ENCODE assay signal across 15 cellular contexts in genomic region chr1:3992103-3992556, GRCh38.
A peak's percentile ranks its signal among the peaks of the same experiment; 100 is the strongest.
DNase-seq lines count a peak whose midpoint lies in the region; ATAC-seq and TF ChIP-seq lines count a peak whose summit lies in the region.
"Had no signal": no experiment of that assay in that cellular context is flagged by ENCODE, and none has a peak within 500 bp of the region (broad histone marks: within the 10 kb centered on the region; RNA-seq: fewer than 3 reads in every experiment).

No MANE protein-coding gene starts in this region.

- H3K27me3 ChIP-seq in GM23248 (replicated peaks; ENCODE audit: insufficient read depth), result no peaks in the 10 kb centered on the region
- H3K27me3 ChIP-seq in dorsolateral prefrontal cortex, result peaks cover 0 to 14% (median 0%) of the 10 kb centered on the region in 45 donors
- H3K27me3 ChIP-seq: ovary had no signal

- H3K27me3 Mint-ChIP-seq in activated CD4-positive, alpha-beta T cell treated with anti-CD3 and anti-CD28 coated beads, Interleukin-2, amount 10 ng/mL, durations not matched to agents 24 days and 14 days, result no peaks in the 10 kb centered on the region
- H3K27me3 Mint-ChIP-seq in activated B cell treated with CpG ODN at 0.5 μM for 24 hours (peaks cover 5% of the 10 kb centered on the region), endothelial cell (ENCODE audit: unreplicated experiment) (peaks cover 7% of the 10 kb centered on the region)

- no peaks in the 10 kb centered on the region for H3K79me2 ChIP-seq in GM23248 (ENCODE audit: insufficient read depth)

- no peak for ATAC-seq in activated B cell treated with CpG ODN at 0.5 μM for 24 hours (ENCODE audit: low read depth)
- ATAC-seq: mucosa of descending colon, WTC11 had no signal

- H3K27ac ChIP-seq in GM23248 (no peak overlapping the region), dorsolateral prefrontal cortex (no peak overlapping the region)
- H3K27ac ChIP-seq: ovary, SK-N-MC had no signal

- H3K9me2 ChIP-seq in GM23248 (ENCODE audit: insufficient read depth), result no peaks in the 10 kb centered on the region

- no peaks in the 10 kb centered on the region for H4K20me1 ChIP-seq in GM23248 (ENCODE audit: insufficient read depth)

- intact Hi-C loops in activated CD4-positive, alpha-beta T cell treated with anti-CD3 and anti-CD28 coated beads, Interleukin-2, amount 10 ng/mL, durations not matched to agents 24 days and 14 days (cut with micrococcal nuclease), result no loop called here
- intact Hi-C loops in activated B cell treated with CpG ODN at 0.5 μM for 24 hours (cut with micrococcal nuclease) (no loop called here), dorsolateral prefrontal cortex (cut with DNase I) (no loop called here)

- no peaks in the 10 kb centered on the region for H3K36me3 Mint-ChIP-seq in activated CD4-positive, alpha-beta T cell treated with anti-CD3 and anti-CD28 coated beads, Interleukin-2, amount 10 ng/mL, durations not matched to agents 24 days and 14 days (ENCODE audit: low read depth)
- H3K36me3 Mint-ChIP-seq in activated B cell treated with CpG ODN at 0.5 μM for 24 hours (ENCODE audit: low read depth) (no peaks in the 10 kb centered on the region), endothelial cell (ENCODE audit: low read depth, unreplicated experiment) (peaks cover 4% of the 10 kb centered on the region)

- H3K4me1 ChIP-seq in GM23248 (ENCODE audit: insufficient read depth), result no peaks in the 10 kb centered on the region

- CTCF ChIA-PET in activated B cell treated with CpG ODN at 0.5 μM for 24 hours (lab: Charles Lee), result no interaction called here

- H2AFZ ChIP-seq in GM23248, result no peak overlapping the region

- no peak overlapping the region for H3K4me2 ChIP-seq in GM23248 (ENCODE audit: unreplicated experiment)

- H3F3A ChIP-seq in GM23248 (ENCODE audit: insufficient read depth), result no peaks in the 10 kb centered on the region

- peaks cover 10% of the 10 kb centered on the region for H3K9me3 Mint-ChIP-seq in activated CD4-positive, alpha-beta T cell treated with anti-CD3 and anti-CD28 coated beads, Interleukin-2, amount 10 ng/mL, durations not matched to agents 24 days and 14 days
- H3K9me3 Mint-ChIP-seq in activated B cell treated with CpG ODN at 0.5 μM for 24 hours (peaks cover 10% of the 10 kb centered on the region), endothelial cell (ENCODE audit: unreplicated experiment) (peaks cover 23% of the 10 kb centered on the region)

- H3K27ac Mint-ChIP-seq in activated CD4-positive, alpha-beta T cell treated with anti-CD3 and anti-CD28 coated beads, Interleukin-2, amount 10 ng/mL, durations not matched to agents 24 days and 14 days, result peak overlapping the region; percentile 14
- H3K27ac Mint-ChIP-seq in activated B cell treated with CpG ODN at 0.5 μM for 24 hours (peak overlapping the region; percentile 2), endothelial cell (ENCODE audit: unreplicated experiment) (no peak overlapping the region)
- H3K27ac Mint-ChIP-seq: IgD-negative memory B cell, WTC11 had no signal

- peak; percentile 60 for DNase-seq in activated CD4-positive, alpha-beta T cell treated with anti-CD3 and anti-CD28 coated beads, Interleukin-2, amount 10 ng/mL, durations not matched to agents 24 days and 14 days
- DNase-seq in activated CD4-positive, alpha-beta T cell treated with anti-CD3 and anti-CD28 coated beads, Interleukin-2, amount 50 U/mL, for 1 hour, result no peak
- peak; percentile 35 for DNase-seq in GM23248
- no peak for DNase-seq in activated B cell treated with CpG ODN at 0.5 μM for 24 hours
- DNase-seq in endothelial cell (ENCODE audit: low spot score), result no peak
- no peak for DNase-seq in dorsolateral prefrontal cortex
- no peak for DNase-seq in globus pallidus (ENCODE audit: low spot score)
- no peak for DNase-seq in NCI-H1105 treated with DMSO at 0.1 percent for 48 hours (lab: John Stamatoyannopoulos, UW)
- DNase-seq: amniotic stem cell, mucosa of descending colon, NCI-H1930 had no signal

- H3K36me3 ChIP-seq in GM23248 (ENCODE audit: low read depth), result no peaks in the 10 kb centered on the region
- H3K36me3 ChIP-seq: ovary had no signal

- 82 to 100% methylated on average over 1 to 2 of the region's 2 CpGs for WGBS in GM23248 (ENCODE audit: low coverage in 1 of 2, low lambda C conversion rate in 2 of 2, missing lambda C conversion rate in 2 of 2), 2 experiments

- no peak overlapping the region for H3K4me3 Mint-ChIP-seq in activated CD4-positive, alpha-beta T cell treated with anti-CD3 and anti-CD28 coated beads, Interleukin-2, amount 10 ng/mL, durations not matched to agents 24 days and 14 days
- H3K4me3 Mint-ChIP-seq in activated B cell treated with CpG ODN at 0.5 μM for 24 hours, result no peak overlapping the region
- H3K4me3 Mint-ChIP-seq in endothelial cell (ENCODE audit: unreplicated experiment), result peak overlapping the region; percentile 25
- H3K4me3 Mint-ChIP-seq: IgD-negative memory B cell, WTC11 had no signal

- H3K4me1 Mint-ChIP-seq in activated CD4-positive, alpha-beta T cell treated with anti-CD3 and anti-CD28 coated beads, Interleukin-2, amount 10 ng/mL, durations not matched to agents 24 days and 14 days, result peaks cover 3% of the 10 kb centered on the region
- H3K4me1 Mint-ChIP-seq in activated B cell treated with CpG ODN at 0.5 μM for 24 hours, result peaks cover 4% of the 10 kb centered on the region
- no peaks in the 10 kb centered on the region for H3K4me1 Mint-ChIP-seq in endothelial cell (ENCODE audit: unreplicated experiment)
- H3K4me1 Mint-ChIP-seq: IgD-negative memory B cell, WTC11 had no signal

- in situ Hi-C loops in GM23248 (cut with MboI), result no loop called here

- no peak overlapping the region for H3K9ac ChIP-seq in GM23248

- no peaks in the 10 kb centered on the region for H3K9me3 ChIP-seq in GM23248 (ENCODE audit: low read depth)
- H3K9me3 ChIP-seq: mucosa of descending colon, ovary had no signal

- TF ChIP-seq CTCF in activated B cell treated with CpG ODN at 0.5 μM for 24 hours (IDR thresholded peaks at IDR 0.05), result no peak
- no peak for TF ChIP-seq CTCF in endothelial cell (IDR thresholded peaks at IDR 0.05; ENCODE audit: unreplicated experiment)
- TF ChIP-seq CTCF in dorsolateral prefrontal cortex (IDR thresholded peaks at IDR 0.05 in 54 of 56, conservative IDR thresholded peaks at IDR 0.05 in 2 of 56; ENCODE audit: low read depth in 1 of 56, partially characterized antibody in 56 of 56), result no peak

- POLR2A ChIA-PET in activated B cell treated with CpG ODN at 0.5 μM for 24 hours (lab: Charles Lee), result no interaction called here

- H3K4me3 ChIP-seq in GM23248, result no peak overlapping the region
- no peak overlapping the region for H3K4me3 ChIP-seq in dorsolateral prefrontal cortex
- H3K4me3 ChIP-seq: mucosa of descending colon, ovary, SK-N-MC had no signal

Comparison
In these comparisons a context has a peak if more than half of its experiments do, and no peak if none do; other contexts are left out.
1. DNase-seq: peak in activated CD4-positive, alpha-beta T cell treated with anti-CD3 and anti-CD28 coated beads, Interleukin-2, amount 10 ng/mL, durations not matched to agents 24 days and 14 days (single experiment) and GM23248 (single experiment); none in activated CD4-positive, alpha-beta T cell treated with anti-CD3 and anti-CD28 coated beads, Interleukin-2, amount 50 U/mL, for 1 hour (single experiment), activated B cell treated with CpG ODN at 0.5 μM for 24 hours (single experiment), endothelial cell (single experiment), dorsolateral prefrontal cortex (0 of 10), globus pallidus (single experiment) and NCI-H1105 treated with DMSO at 0.1 percent for 48 hours (single experiment).